Comparison of ENCODE assay signal across 2 cellular contexts in genomic region chr20:55472704-55473103, GRCh38.
A peak's percentile ranks its signal among the peaks of the same experiment; 100 is the strongest.
TF ChIP-seq lines count a peak whose summit lies in the region.

No MANE protein-coding gene starts in this region.

TF ChIP-seq in HepG2, 621 proteins besides CTCF, POLR2A, EP300 and RAD21 (continues in another document):
- TF ChIP-seq ZNF260 (CRISPR knock-in tag; IDR thresholded peaks at IDR 0.05; ENCODE audit: borderline replicate concordance, low read depth) = no peak
- peak; percentile 88 for TF ChIP-seq ZNF143 (CRISPR knock-in tag; IDR thresholded peaks at IDR 0.05)
- TF ChIP-seq HDAC2 (CRISPR knock-in tag; IDR thresholded peaks at IDR 0.05) = 0 out of 2 replicates have a peak, but pooled peaks have one; percentile 17
- TF ChIP-seq ZNF382 (CRISPR knock-in tag; IDR thresholded peaks at IDR 0.05; ENCODE audit: borderline replicate concordance) = no peak
- TF ChIP-seq GMEB1 (CRISPR knock-in tag; IDR thresholded peaks at IDR 0.05; ENCODE audit: borderline replicate concordance) = no peak
- TF ChIP-seq ZNF737 (CRISPR knock-in tag; IDR thresholded peaks at IDR 0.05; ENCODE audit: borderline replicate concordance) = no peak
- TF ChIP-seq, protein P1, sequence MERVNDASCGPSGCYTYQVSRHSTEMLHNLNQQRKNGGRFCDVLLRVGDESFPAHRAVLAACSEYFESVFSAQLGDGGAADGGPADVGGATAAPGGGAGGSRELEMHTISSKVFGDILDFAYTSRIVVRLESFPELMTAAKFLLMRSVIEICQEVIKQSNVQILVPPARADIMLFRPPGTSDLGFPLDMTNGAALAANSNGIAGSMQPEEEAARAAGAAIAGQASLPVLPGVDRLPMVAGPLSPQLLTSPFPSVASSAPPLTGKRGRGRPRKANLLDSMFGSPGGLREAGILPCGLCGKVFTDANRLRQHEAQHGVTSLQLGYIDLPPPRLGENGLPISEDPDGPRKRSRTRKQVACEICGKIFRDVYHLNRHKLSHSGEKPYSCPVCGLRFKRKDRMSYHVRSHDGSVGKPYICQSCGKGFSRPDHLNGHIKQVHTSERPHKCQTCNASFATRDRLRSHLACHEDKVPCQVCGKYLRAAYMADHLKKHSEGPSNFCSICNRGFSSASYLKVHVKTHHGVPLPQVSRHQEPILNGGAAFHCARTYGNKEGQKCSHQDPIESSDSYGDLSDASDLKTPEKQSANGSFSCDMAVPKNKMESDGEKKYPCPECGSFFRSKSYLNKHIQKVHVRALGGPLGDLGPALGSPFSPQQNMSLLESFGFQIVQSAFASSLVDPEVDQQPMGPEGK (CRISPR knock-in tag; IDR thresholded peaks at IDR 0.05) = no peak
- no peak for TF ChIP-seq ZNF567 (CRISPR knock-in tag; IDR thresholded peaks at IDR 0.05; ENCODE audit: borderline replicate concordance)
- TF ChIP-seq ZNF33A (CRISPR knock-in tag; IDR thresholded peaks at IDR 0.05; ENCODE audit: borderline replicate concordance) = no peak
- no peak for TF ChIP-seq ZBTB8A (CRISPR knock-in tag; IDR thresholded peaks at IDR 0.05; ENCODE audit: borderline replicate concordance, low read depth)
- TF ChIP-seq, protein P2, sequence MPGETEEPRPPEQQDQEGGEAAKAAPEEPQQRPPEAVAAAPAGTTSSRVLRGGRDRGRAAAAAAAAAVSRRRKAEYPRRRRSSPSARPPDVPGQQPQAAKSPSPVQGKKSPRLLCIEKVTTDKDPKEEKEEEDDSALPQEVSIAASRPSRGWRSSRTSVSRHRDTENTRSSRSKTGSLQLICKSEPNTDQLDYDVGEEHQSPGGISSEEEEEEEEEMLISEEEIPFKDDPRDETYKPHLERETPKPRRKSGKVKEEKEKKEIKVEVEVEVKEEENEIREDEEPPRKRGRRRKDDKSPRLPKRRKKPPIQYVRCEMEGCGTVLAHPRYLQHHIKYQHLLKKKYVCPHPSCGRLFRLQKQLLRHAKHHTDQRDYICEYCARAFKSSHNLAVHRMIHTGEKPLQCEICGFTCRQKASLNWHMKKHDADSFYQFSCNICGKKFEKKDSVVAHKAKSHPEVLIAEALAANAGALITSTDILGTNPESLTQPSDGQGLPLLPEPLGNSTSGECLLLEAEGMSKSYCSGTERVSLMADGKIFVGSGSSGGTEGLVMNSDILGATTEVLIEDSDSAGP (CRISPR knock-in tag; IDR thresholded peaks at IDR 0.05; ENCODE audit: borderline replicate concordance) = no peak
- no peak for TF ChIP-seq ZBTB49 (CRISPR knock-in tag; IDR thresholded peaks at IDR 0.05; ENCODE audit: borderline replicate concordance)
- TF ChIP-seq FOXJ3 (CRISPR knock-in tag; IDR thresholded peaks at IDR 0.05; ENCODE audit: borderline replicate concordance) = no peak
- TF ChIP-seq, protein P3, sequence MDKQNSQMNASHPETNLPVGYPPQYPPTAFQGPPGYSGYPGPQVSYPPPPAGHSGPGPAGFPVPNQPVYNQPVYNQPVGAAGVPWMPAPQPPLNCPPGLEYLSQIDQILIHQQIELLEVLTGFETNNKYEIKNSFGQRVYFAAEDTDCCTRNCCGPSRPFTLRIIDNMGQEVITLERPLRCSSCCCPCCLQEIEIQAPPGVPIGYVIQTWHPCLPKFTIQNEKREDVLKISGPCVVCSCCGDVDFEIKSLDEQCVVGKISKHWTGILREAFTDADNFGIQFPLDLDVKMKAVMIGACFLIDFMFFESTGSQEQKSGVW (CRISPR knock-in tag; IDR thresholded peaks at IDR 0.05; ENCODE audit: borderline replicate concordance) = no peak
- TF ChIP-seq ZNF891 (CRISPR knock-in tag; IDR thresholded peaks at IDR 0.05) = no peak
- TF ChIP-seq SRF (IDR thresholded peaks at IDR 0.05; ENCODE audit: low read depth, low read length) = 0 out of 2 replicates have a peak, but pooled peaks have one; percentile 26
- TF ChIP-seq, protein P4, sequence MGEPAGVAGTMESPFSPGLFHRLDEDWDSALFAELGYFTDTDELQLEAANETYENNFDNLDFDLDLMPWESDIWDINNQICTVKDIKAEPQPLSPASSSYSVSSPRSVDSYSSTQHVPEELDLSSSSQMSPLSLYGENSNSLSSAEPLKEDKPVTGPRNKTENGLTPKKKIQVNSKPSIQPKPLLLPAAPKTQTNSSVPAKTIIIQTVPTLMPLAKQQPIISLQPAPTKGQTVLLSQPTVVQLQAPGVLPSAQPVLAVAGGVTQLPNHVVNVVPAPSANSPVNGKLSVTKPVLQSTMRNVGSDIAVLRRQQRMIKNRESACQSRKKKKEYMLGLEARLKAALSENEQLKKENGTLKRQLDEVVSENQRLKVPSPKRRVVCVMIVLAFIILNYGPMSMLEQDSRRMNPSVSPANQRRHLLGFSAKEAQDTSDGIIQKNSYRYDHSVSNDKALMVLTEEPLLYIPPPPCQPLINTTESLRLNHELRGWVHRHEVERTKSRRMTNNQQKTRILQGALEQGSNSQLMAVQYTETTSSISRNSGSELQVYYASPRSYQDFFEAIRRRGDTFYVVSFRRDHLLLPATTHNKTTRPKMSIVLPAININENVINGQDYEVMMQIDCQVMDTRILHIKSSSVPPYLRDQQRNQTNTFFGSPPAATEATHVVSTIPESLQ (CRISPR knock-in tag; conservative IDR thresholded peaks at IDR 0.05) = no peak

TF ChIP-seq in H1, 55 proteins besides CTCF, POLR2A, EP300 and RAD21:
- no peak for TF ChIP-seq SUZ12 (IDR thresholded peaks at IDR 0.05; ENCODE audit: low read length)
- no peak for TF ChIP-seq HDAC2 (IDR thresholded peaks at IDR 0.05; ENCODE audit: borderline replicate concordance in 1 of 2, low read depth in 2 of 2, low read length in 2 of 2)
- TF ChIP-seq SRF (IDR thresholded peaks at IDR 0.05; ENCODE audit: low read depth, low read length) = peak; percentile 23; the same call in 1 of the 2 replicates
- peak; percentile 92 for TF ChIP-seq SIX5 (IDR thresholded peaks at IDR 0.05; ENCODE audit: low read depth, low read length)
- TF ChIP-seq RFX5 (IDR thresholded peaks at IDR 0.05; ENCODE audit: borderline replicate concordance, low read depth, low read length) = no peak
